Comparison of ENCODE assay signal across 22 cellular contexts in genomic region chr13:76703621-76704020, GRCh38.
"Had no signal": no experiment of that assay in that cellular context is flagged by ENCODE, and none has a peak within 500 bp of the region (broad histone marks: within the 10 kb centered on the region; RNA-seq: fewer than 3 reads in every experiment).

No MANE protein-coding gene starts in this region.

- H3K79me2 ChIP-seq: parathyroid adenoma had no signal

- H3K36me3 ChIP-seq: gastrocnemius medialis, neural progenitor cell, right lobe of liver, stomach, thyroid gland had no signal

- H3K9ac ChIP-seq: neural progenitor cell, parathyroid adenoma had no signal

- H3K4me1 ChIP-seq: gastrocnemius medialis, neural progenitor cell, parathyroid adenoma, right lobe of liver, stomach, thyroid gland had no signal

- H3K4me3 ChIP-seq: gastrocnemius medialis, lung, neural progenitor cell, right lobe of liver, stomach, thyroid gland had no signal

- H2AFZ ChIP-seq: neural progenitor cell, parathyroid adenoma had no signal

- H3K27ac ChIP-seq: gastrocnemius medialis, neural progenitor cell, parathyroid adenoma, right lobe of liver, stomach, thyroid gland had no signal

- DNase-seq: cortex of kidney; effector memory CD8-positive, alpha-beta T cell; foreskin fibroblast; gastrocnemius medialis; head of caudate nucleus; kidney; midbrain; naive thymus-derived CD4-positive, alpha-beta T cell; right lobe of liver; small intestine; stimulated activated CD4-positive, alpha-beta T cell treated with anti-CD3 and anti-CD28 coated beads, Interleukin-12 subunit alpha, Interleukin-12 subunit beta, amount 100 ng/mL, for 4 hours; stimulated activated CD4-positive, alpha-beta T cell treated with anti-CD3 and anti-CD28 coated beads, Interleukin-2, amount 100 ng/mL, for 24 hours; stimulated activated CD4-positive, alpha-beta T cell treated with anti-CD3 and anti-CD28 coated beads, Interleukin-4, amount 100 ng/mL, for 24 hours; stimulated activated naive CD4-positive, alpha-beta T cell treated with Interleukin-2 at 50 U/mL for 16 hours; stomach; thyroid gland; trophoblast cell had no signal

- ATAC-seq: effector memory CD8-positive, alpha-beta T cell; gastrocnemius medialis; left lobe of liver; naive thymus-derived CD4-positive, alpha-beta T cell; right lobe of liver; stimulated activated effector memory CD8-positive, alpha-beta T cell treated with anti-CD3 and anti-CD28 coated beads, Interleukin-12 subunit alpha, Interleukin-12 subunit beta, amount 100 ng/mL, for 72 hours had no signal

- H3K4me2 ChIP-seq: neural progenitor cell had no signal

- H3K9me3 ChIP-seq: gastrocnemius medialis, right lobe of liver, stomach, thyroid gland had no signal

- H3K27me3 ChIP-seq: gastrocnemius medialis, neural progenitor cell, right lobe of liver, stomach, thyroid gland had no signal
